Comparison of ENCODE assay signal across 9 cellular contexts in genomic region chr16:57620316-57621231, GRCh38. TPM values are rescaled to one million over a fixed set of nuclear protein-coding genes. Genes with fewer than 3 reads are reported as not detected.
DNase-seq lines count a peak whose midpoint lies in the region; TF ChIP-seq lines count a peak whose summit lies in the region.
"Had no signal": no experiment of that assay in that cellular context is flagged by ENCODE, and none has a peak within 500 bp of the region (broad histone marks: within the 10 kb centered on the region; RNA-seq: fewer than 3 reads in every experiment).

No MANE protein-coding gene starts in this region.

- 74 to 84% methylated on average over 11 to 27 of the region's 27 CpGs for WGBS in testis, 2 donors

- peaks cover 34% of the 10 kb centered on the region for H3K4me1 ChIP-seq in testis

- intact Hi-C loops in testis (cut with DNase I; ENCODE audit: low total_unique reads) = no loop called here

- H3K27ac ChIP-seq in RWPE1 = peak overlapping the region; percentile 95
- H3K27ac ChIP-seq in testis = peak overlapping the region; percentile 45 to 56

- H3K4me3 ChIP-seq in testis = no peak overlapping the region

- no peak for TF ChIP-seq POLR2A in testis (IDR thresholded peaks at IDR 0.05)

- H3K9me3 ChIP-seq in testis = no peaks in the 10 kb centered on the region

- no peaks in the 10 kb centered on the region for H3K36me3 ChIP-seq in testis (ENCODE audit: low read depth, missing control alignments)

- TF ChIP-seq CTCF in RWPE1 (conservative IDR thresholded peaks at IDR 0.05; ENCODE audit: low read depth) = no peak
- no peak for TF ChIP-seq CTCF in testis (IDR thresholded peaks at IDR 0.05)

- POLR2A ChIA-PET in RWPE1 (lab: Yijun Ruan, JAX; ENCODE audit: low non-redundant PET) = interaction anchor here (0.9 to 1.2 kb wide), 4 partner anchors 11 to 119 kb away, joined by 3 to 9 read pairs (median 3); no protein-coding TSS in a partner anchor

- H3K27me3 ChIP-seq in testis = no peaks in the 10 kb centered on the region

- CTCF ChIA-PET in RWPE1 (lab: Yijun Ruan, JAX) = interaction anchor here (0.6 to 2.0 kb wide), 5 partner anchors 18 to 315 kb away, joined by 3 to 7 read pairs (median 4); no protein-coding TSS in a partner anchor

- DNase-seq in DMS153 (lab: John Stamatoyannopoulos, UW) (peak; percentile 3), DMS153 treated with DMSO at 0.1 percent for 48 hours (lab: John Stamatoyannopoulos, UW; ENCODE audit: unreplicated experiment) (no peak), RWPE1 (ENCODE audit: low spot score) (peak; percentile 61), left kidney (ENCODE audit: low read depth, low spot score) (peak; percentile 84), testis (no peak), inferior parietal cortex (ENCODE audit: extremely low spot score) (no peak), NCI-H1930 (lab: John Stamatoyannopoulos, UW) (no peak)
- no peak for DNase-seq in activated naive CD4-positive, alpha-beta T cell treated with anti-CD3 and anti-CD28 coated beads, Interleukin-2, amount 50 U/mL, for 16 hours
- DNase-seq: NCI-H226 had no signal

RNA-seq across cellular contexts. Expression of gene ADGRG1, which starts 7.9 kb away (rescaled TPM):
- 100 to 1,000 TPM; 296 to 346 TPM for total RNA-seq in testis
- polyA plus RNA-seq in testis (ENCODE audit: insufficient read depth, low read depth, low replicate concordance) = 134 TPM

RNA-seq across cellular contexts. Expression of gene ADGRG3, which starts 47.5 kb away (rescaled TPM):
- total RNA-seq in testis = under 1 TPM; 0.37 to 0.63 TPM
- 0.82 TPM for polyA plus RNA-seq in testis (ENCODE audit: insufficient read depth, low read depth, low replicate concordance)

Comparison
In these comparisons a context has a peak if more than half of its experiments do, and no peak if none do; other contexts are left out.
1. DNase-seq: peak in DMS153 (single experiment), RWPE1 (single experiment) and left kidney (single experiment); none in DMS153 treated with DMSO at 0.1 percent for 48 hours (single experiment), testis (single experiment), inferior parietal cortex (single experiment), NCI-H1930 (0 of 2) and activated naive CD4-positive, alpha-beta T cell treated with anti-CD3 and anti-CD28 coated beads, Interleukin-2, amount 50 U/mL, for 16 hours (single experiment).